ENCODE assay signal across 12 cellular contexts in genomic region chr1:55195523-55196233, GRCh38. TPM values are rescaled to one million over a fixed set of nuclear protein-coding genes. Genes with fewer than 3 reads are reported as not detected.
DNase-seq lines count a peak whose midpoint lies in the region; ATAC-seq, FAIRE-seq and TF ChIP-seq lines count a peak whose summit lies in the region.
"Had no signal": no experiment of that assay in that cellular context is flagged by ENCODE, and none has a peak within 500 bp of the region (broad histone marks: within the 10 kb centered on the region; RNA-seq: fewer than 3 reads in every experiment).

No MANE protein-coding gene starts in this region.

- H3K27me3 Mint-ChIP-seq in glutamatergic neuron (ENCODE audit: unreplicated experiment): no peaks in the 10 kb centered on the region
- H3K27me3 Mint-ChIP-seq: dendritic cell treated with granulocyte-macrophage colony-stimulating factor and Interleukin-4, amounts not matched to agents 40 ng/mL and 50 ng/mL, for 4 days had no signal

- H3K4me3 Mint-ChIP-seq in glutamatergic neuron (ENCODE audit: unreplicated experiment): no peak overlapping the region

- TF ChIP-seq CTCF in lower lobe of right lung (IDR thresholded peaks at IDR 0.05) (no peak), glutamatergic neuron (IDR thresholded peaks at IDR 0.05; ENCODE audit: partially characterized antibody, unreplicated experiment) (no peak), pancreas (IDR thresholded peaks at IDR 0.05) (no peak)

- H2AFZ ChIP-seq in GM23248: no peak overlapping the region

- H3F3A ChIP-seq in GM23248 (ENCODE audit: insufficient read depth): peaks cover 7% of the 10 kb centered on the region; the same call in 1 of the 2 replicates

- ATAC-seq in lower lobe of right lung (peak; percentile 71 to 79), pancreas (no peak)

- no peak overlapping the region for H3K9ac ChIP-seq in GM23248

- intact Hi-C loops in lower lobe of right lung (cut with DNase I) (no loop called here), pancreas (cut with DNase I) (no loop called here)

- H3K27ac ChIP-seq in GM23248 (peak overlapping the region; percentile 10; the same call in 1 of the 2 replicates), lower lobe of right lung (no peak overlapping the region), pancreas (no peak overlapping the region)
- H3K27ac ChIP-seq: VCaP had no signal

- no peak overlapping the region for H3K27ac Mint-ChIP-seq in glutamatergic neuron (ENCODE audit: unreplicated experiment)

- no peak overlapping the region for H3K4me2 ChIP-seq in GM23248 (ENCODE audit: unreplicated experiment)

- H3K36me3 Mint-ChIP-seq in glutamatergic neuron (ENCODE audit: unreplicated experiment): peaks cover 12% of the 10 kb centered on the region

- no peaks in the 10 kb centered on the region for H3K4me1 Mint-ChIP-seq in glutamatergic neuron (ENCODE audit: low read depth, unreplicated experiment)

- peak; percentile 27 for DNase-seq in GM03348 (ENCODE audit: low spot score)
- DNase-seq in GM23248: peak; percentile 69
- peak; percentile 63 for DNase-seq in SK-MEL-5 (ENCODE audit: low read depth, low spot score)
- DNase-seq in lower lobe of right lung: no peak
- DNase-seq in glutamatergic neuron: no peak
- no peak for DNase-seq in hippocampal formation (lab: John Stamatoyannopoulos, UW)
- no peak for DNase-seq in inferior parietal cortex (ENCODE audit: extremely low spot score)
- DNase-seq in pancreas: no peak
- DNase-seq: mesendoderm, NCI-H2029 had no signal

- peaks cover 14% of the 10 kb centered on the region for H3K4me1 ChIP-seq in GM23248 (ENCODE audit: insufficient read depth)
- H3K4me1 ChIP-seq in lower lobe of right lung: peaks cover 41% of the 10 kb centered on the region
- peaks cover 4 to 31% (median 17%) of the 10 kb centered on the region in 3 donors for H3K4me1 ChIP-seq in pancreas

- no peaks in the 10 kb centered on the region for H3K9me2 ChIP-seq in GM23248 (ENCODE audit: insufficient read depth)

- H3K4me3 ChIP-seq in GM23248 (no peak overlapping the region), lower lobe of right lung (no peak overlapping the region), pancreas (no peak overlapping the region)

- 96 to 99% methylated on average over 3 of the region's 3 CpGs for WGBS in GM23248 (ENCODE audit: low coverage in 1 of 2, low lambda C conversion rate in 2 of 2, missing lambda C conversion rate in 2 of 2), 2 experiments
- WGBS in pancreas, 2 donors: 93% methylated on average over 3 of the region's 3 CpGs

- H3K36me3 ChIP-seq in GM23248 (ENCODE audit: low read depth) (no peaks in the 10 kb centered on the region), lower lobe of right lung (no peaks in the 10 kb centered on the region), pancreas (no peaks in the 10 kb centered on the region)

- no peak for FAIRE-seq in pancreas (lab: Jason Lieb, UNC)

- peaks cover 5% of the 10 kb centered on the region; the same call in 1 of the 2 replicates for H4K20me1 ChIP-seq in GM23248 (ENCODE audit: insufficient read depth)

- in situ Hi-C loops in GM23248 (cut with MboI): no loop called here
- in situ Hi-C loops in SK-MEL-5 (cut with HindIII; ENCODE audit: low pct_unique_long_range_greater_than_20kb, low sequenced_read_pairs): no loop called here

- no peaks in the 10 kb centered on the region for H3K27me3 ChIP-seq in GM23248 (replicated peaks; ENCODE audit: insufficient read depth)
- H3K27me3 ChIP-seq in lower lobe of right lung (ENCODE audit: low read depth): no peaks in the 10 kb centered on the region
- no peaks in the 10 kb centered on the region for H3K27me3 ChIP-seq in pancreas

- H3K9me3 Mint-ChIP-seq in glutamatergic neuron (ENCODE audit: unreplicated experiment): no peaks in the 10 kb centered on the region

- no peaks in the 10 kb centered on the region for H3K9me3 ChIP-seq in GM23248 (ENCODE audit: low read depth)
- no peaks in the 10 kb centered on the region for H3K9me3 ChIP-seq in lower lobe of right lung
- H3K9me3 ChIP-seq in pancreas: no peaks in the 10 kb centered on the region

- H3K79me2 ChIP-seq in GM23248 (ENCODE audit: insufficient read depth): peaks cover 99% of the 10 kb centered on the region

RNA-seq across cellular contexts. Expression of gene USP24, which starts 19.5 kb away (rescaled TPM):
- total RNA-seq in GM23248 (2014; rRNA removed; shearing (Covaris generic)): 16.3 and 26.9 TPM in 2 replicates
- polyA plus RNA-seq in GM23248 (2016; fragmentation: Nextera tagmentation; extraction: Ambion mirVana): 3.3 and 4.4 TPM in 2 replicates
- total RNA-seq in SK-MEL-5 (2014; rRNA removed; shearing (Covaris generic)): 16.7 and 18.0 TPM in 2 replicates
- 10.9 and 11.0 TPM in 2 replicates for polyA plus RNA-seq in SK-MEL-5 (2015; cell fraction: cytosol; rRNA removed)
- 26.6 and 46.1 TPM in 2 replicates for polyA plus RNA-seq in SK-MEL-5 (2015; cell fraction: nucleus; rRNA removed)
- total RNA-seq in lower lobe of right lung: 37.6 TPM
- total RNA-seq in glutamatergic neuron (ENCODE audit: unreplicated experiment): 54.6 TPM
- total RNA-seq in pancreas: 10 to 100 TPM; 12.2 to 26.8 (median 16.4) TPM
- polyA plus RNA-seq in pancreas: 10 to 100 TPM in 1 of 2 donors, 1 to 10 TPM in 1; 7.5 to 13.3 TPM

Comparison
In these comparisons a context has a peak if more than half of its experiments do, and no peak if none do; other contexts are left out.
1. DNase-seq: peak in GM03348 (single experiment), GM23248 (single experiment) and SK-MEL-5 (single experiment); none in lower lobe of right lung (single experiment), glutamatergic neuron (single experiment), hippocampal formation (0 of 2), inferior parietal cortex (single experiment) and pancreas (0 of 6).
2. ATAC-seq: peak in lower lobe of right lung (2 of 2); none in pancreas (0 of 4).